Comparison of ENCODE assay signal across 1 cellular context in genomic region chr12:93137656-93138612, GRCh38.
TF ChIP-seq lines count a peak whose summit lies in the region.

No MANE protein-coding gene starts in this region.

TF ChIP-seq in GM23338, 12 proteins besides CTCF, POLR2A, EP300 and RAD21 (continued from another document):
- TF ChIP-seq, protein P1, sequence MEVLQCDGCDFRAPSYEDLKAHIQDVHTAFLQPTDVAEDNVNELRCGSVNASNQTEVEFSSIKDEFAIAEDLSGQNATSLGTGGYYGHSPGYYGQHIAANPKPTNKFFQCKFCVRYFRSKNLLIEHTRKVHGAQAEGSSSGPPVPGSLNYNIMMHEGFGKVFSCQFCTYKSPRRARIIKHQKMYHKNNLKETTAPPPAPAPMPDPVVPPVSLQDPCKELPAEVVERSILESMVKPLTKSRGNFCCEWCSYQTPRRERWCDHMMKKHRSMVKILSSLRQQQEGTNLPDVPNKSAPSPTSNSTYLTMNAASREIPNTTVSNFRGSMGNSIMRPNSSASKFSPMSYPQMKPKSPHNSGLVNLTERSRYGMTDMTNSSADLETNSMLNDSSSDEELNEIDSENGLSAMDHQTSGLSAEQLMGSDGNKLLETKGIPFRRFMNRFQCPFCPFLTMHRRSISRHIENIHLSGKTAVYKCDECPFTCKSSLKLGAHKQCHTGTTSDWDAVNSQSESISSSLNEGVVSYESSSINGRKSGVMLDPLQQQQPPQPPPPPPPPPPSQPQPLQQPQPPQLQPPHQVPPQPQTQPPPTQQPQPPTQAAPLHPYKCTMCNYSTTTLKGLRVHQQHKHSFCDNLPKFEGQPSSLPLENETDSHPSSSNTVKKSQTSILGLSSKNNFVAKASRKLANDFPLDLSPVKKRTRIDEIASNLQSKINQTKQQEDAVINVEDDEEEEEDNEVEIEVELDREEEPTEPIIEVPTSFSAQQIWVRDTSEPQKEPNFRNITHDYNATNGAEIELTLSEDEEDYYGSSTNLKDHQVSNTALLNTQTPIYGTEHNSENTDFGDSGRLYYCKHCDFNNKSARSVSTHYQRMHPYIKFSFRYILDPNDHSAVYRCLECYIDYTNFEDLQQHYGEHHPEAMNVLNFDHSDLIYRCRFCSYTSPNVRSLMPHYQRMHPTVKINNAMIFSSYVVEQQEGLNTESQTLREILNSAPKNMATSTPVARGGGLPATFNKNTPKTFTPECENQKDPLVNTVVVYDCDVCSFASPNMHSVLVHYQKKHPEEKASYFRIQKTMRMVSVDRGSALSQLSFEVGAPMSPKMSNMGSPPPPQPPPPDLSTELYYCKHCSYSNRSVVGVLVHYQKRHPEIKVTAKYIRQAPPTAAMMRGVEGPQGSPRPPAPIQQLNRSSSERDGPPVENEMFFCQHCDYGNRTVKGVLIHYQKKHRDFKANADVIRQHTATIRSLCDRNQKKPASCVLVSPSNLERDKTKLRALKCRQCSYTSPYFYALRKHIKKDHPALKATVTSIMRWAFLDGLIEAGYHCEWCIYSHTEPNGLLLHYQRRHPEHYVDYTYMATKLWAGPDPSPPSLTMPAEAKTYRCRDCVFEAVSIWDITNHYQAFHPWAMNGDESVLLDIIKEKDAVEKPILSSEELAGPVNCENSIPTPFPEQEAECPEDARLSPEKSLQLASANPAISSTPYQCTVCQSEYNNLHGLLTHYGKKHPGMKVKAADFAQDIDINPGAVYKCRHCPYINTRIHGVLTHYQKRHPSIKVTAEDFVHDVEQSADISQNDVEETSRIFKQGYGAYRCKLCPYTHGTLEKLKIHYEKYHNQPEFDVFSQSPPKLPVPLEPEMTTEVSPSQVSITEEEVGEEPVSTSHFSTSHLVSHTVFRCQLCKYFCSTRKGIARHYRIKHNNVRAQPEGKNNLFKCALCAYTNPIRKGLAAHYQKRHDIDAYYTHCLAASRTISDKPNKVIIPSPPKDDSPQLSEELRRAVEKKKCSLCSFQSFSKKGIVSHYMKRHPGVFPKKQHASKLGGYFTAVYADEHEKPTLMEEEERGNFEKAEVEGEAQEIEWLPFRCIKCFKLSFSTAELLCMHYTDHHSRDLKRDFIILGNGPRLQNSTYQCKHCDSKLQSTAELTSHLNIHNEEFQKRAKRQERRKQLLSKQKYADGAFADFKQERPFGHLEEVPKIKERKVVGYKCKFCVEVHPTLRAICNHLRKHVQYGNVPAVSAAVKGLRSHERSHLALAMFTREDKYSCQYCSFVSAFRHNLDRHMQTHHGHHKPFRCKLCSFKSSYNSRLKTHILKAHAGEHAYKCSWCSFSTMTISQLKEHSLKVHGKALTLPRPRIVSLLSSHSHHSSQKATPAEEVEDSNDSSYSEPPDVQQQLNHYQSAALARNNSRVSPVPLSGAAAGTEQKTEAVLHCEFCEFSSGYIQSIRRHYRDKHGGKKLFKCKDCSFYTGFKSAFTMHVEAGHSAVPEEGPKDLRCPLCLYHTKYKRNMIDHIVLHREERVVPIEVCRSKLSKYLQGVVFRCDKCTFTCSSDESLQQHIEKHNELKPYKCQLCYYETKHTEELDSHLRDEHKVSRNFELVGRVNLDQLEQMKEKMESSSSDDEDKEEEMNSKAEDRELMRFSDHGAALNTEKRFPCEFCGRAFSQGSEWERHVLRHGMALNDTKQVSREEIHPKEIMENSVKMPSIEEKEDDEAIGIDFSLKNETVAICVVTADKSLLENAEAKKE (CRISPR knock-in tag; IDR thresholded peaks at IDR 0.05): no peak
- TF ChIP-seq CREB1 (CRISPR knock-in tag; IDR thresholded peaks at IDR 0.05; ENCODE audit: low read depth): no peak
- TF ChIP-seq POLR2AphosphoS5 (IDR thresholded peaks at IDR 0.05; ENCODE audit: low read depth): no peak
- TF ChIP-seq, protein P2, sequence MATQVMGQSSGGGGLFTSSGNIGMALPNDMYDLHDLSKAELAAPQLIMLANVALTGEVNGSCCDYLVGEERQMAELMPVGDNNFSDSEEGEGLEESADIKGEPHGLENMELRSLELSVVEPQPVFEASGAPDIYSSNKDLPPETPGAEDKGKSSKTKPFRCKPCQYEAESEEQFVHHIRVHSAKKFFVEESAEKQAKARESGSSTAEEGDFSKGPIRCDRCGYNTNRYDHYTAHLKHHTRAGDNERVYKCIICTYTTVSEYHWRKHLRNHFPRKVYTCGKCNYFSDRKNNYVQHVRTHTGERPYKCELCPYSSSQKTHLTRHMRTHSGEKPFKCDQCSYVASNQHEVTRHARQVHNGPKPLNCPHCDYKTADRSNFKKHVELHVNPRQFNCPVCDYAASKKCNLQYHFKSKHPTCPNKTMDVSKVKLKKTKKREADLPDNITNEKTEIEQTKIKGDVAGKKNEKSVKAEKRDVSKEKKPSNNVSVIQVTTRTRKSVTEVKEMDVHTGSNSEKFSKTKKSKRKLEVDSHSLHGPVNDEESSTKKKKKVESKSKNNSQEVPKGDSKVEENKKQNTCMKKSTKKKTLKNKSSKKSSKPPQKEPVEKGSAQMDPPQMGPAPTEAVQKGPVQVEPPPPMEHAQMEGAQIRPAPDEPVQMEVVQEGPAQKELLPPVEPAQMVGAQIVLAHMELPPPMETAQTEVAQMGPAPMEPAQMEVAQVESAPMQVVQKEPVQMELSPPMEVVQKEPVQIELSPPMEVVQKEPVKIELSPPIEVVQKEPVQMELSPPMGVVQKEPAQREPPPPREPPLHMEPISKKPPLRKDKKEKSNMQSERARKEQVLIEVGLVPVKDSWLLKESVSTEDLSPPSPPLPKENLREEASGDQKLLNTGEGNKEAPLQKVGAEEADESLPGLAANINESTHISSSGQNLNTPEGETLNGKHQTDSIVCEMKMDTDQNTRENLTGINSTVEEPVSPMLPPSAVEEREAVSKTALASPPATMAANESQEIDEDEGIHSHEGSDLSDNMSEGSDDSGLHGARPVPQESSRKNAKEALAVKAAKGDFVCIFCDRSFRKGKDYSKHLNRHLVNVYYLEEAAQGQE (IDR thresholded peaks at IDR 0.05; ENCODE audit: unreplicated experiment): no peak
- TF ChIP-seq STAT1 (IDR thresholded peaks at IDR 0.05; ENCODE audit: unreplicated experiment): no peak
